In genomic region chr2:74472086-74472944, GRCh38 we compare ENCODE assay signal across 8 cellular contexts. TPM values are rescaled to one million over a fixed set of nuclear protein-coding genes. Genes with fewer than 3 reads are reported as not detected.
DNase-seq lines count a peak whose midpoint lies in the region; ATAC-seq lines count a peak whose summit lies in the region.

TSS of gene MRPL53 (minus strand) at chr2:74472680. CDS start at chr2:74472660, 20 bp downstream.

- H3K9me3 ChIP-seq in CD4-positive, alpha-beta memory T cell (ENCODE audit: control insufficient read depth in 1 of 2, low read length in 2 of 2): no peaks in the 10 kb centered on the region
- H3K9me3 ChIP-seq in effector memory CD4-positive, alpha-beta T cell (ENCODE audit: control insufficient read depth, low read length): no peaks in the 10 kb centered on the region

- POLR2A ChIA-PET in CD4-positive, alpha-beta memory T cell (lab: Charles Lee; ENCODE audit: partially characterized antibody): interaction anchor here (0.7 to 14.3 kb wide), 22 partner anchors 8 to 735 kb away, joined by 3 to 516 read pairs (median 4); partner anchors contain the start of genes AUP1, C2orf81, CCDC142 and DQX1
- POLR2A ChIA-PET in activated CD8-positive, alpha-beta memory T cell treated with anti-CD3 and anti-CD28 coated beads for 36 hours (lab: Charles Lee): interaction anchor here (1.0 to 2.6 kb wide), 5 partner anchors 10 to 57 kb away, joined by 3 to 13 read pairs (median 7); partner anchors contain the start of genes AUP1, CCDC142, HTRA2 and WBP1

- H3K4me3 ChIP-seq in CD4-positive, alpha-beta memory T cell (ENCODE audit: low read length in 2 of 2): peak within 1 kb of the TSS; percentile 67 to 84
- peak within 1 kb of the TSS; percentile 58 for H3K4me3 ChIP-seq in effector memory CD4-positive, alpha-beta T cell (ENCODE audit: insufficient read depth, low read depth, low read length, poor library complexity, severe bottlenecking)

- H3K27ac Mint-ChIP-seq in CD4-positive, alpha-beta memory T cell: peak within 1 kb of the TSS; percentile 97 to 100 (median 99)
- H3K27ac Mint-ChIP-seq in memory B cell: peak within 1 kb of the TSS; percentile 97

- peak within 1 kb of the TSS; percentile 96 to 99 (median 98) for H3K4me3 Mint-ChIP-seq in CD4-positive, alpha-beta memory T cell
- H3K4me3 Mint-ChIP-seq in memory B cell: peak within 1 kb of the TSS; percentile 96

- H3K9me3 Mint-ChIP-seq in CD4-positive, alpha-beta memory T cell: peaks cover 0 to 7% (median 0%) of the 10 kb centered on the region in 8 donors
- H3K9me3 Mint-ChIP-seq in memory B cell: no peaks in the 10 kb centered on the region

- peak; percentile 95 to 96 (median 95) for DNase-seq in CD4-positive, alpha-beta memory T cell
- DNase-seq in HK-2 (ENCODE audit: unreplicated experiment) (peak; percentile 94), NOMO-1 treated with DMSO at 0.1 percent for 48 hours (lab: John Stamatoyannopoulos, UW; ENCODE audit: unreplicated experiment) (peak; percentile 89), memory B cell (ENCODE audit: low spot score in 2 of 2) (peak; percentile 95 to 98)
- peak; percentile 91 to 96 (median 92) for DNase-seq in effector memory CD4-positive, alpha-beta T cell
- peak; percentile 96 for DNase-seq in stimulated activated CD8-positive, alpha-beta memory T cell treated with anti-CD3 and anti-CD28 coated beads, Interleukin-12 subunit alpha, Interleukin-12 subunit beta, amount 100 ng/mL, for 1 hour (ENCODE audit: low read depth)

- CTCF ChIA-PET in CD4-positive, alpha-beta memory T cell (lab: Charles Lee; ENCODE audit: partially characterized antibody): interaction anchor here (0.7 to 3.1 kb wide), 9 partner anchors 8 to 138 kb away, joined by 3 to 32 read pairs (median 4); partner anchors contain the start of genes CCDC142, INO80B, PCGF1 and TTC31
- CTCF ChIA-PET in activated CD8-positive, alpha-beta memory T cell treated with anti-CD3 and anti-CD28 coated beads for 36 hours (lab: Charles Lee): interaction anchor here (0.7 to 4.0 kb wide), 3 partner anchors 9 to 61 kb away, joined by 3 to 34 read pairs (median 7); partner anchors contain the start of genes AUP1, CCDC142, HTRA2 and TTC31

- ATAC-seq in GM19452 (IDR thresholded peaks at IDR 0.05; ENCODE audit: unreplicated experiment) (peak; percentile 82), memory B cell (ENCODE audit: low read depth) (peak; percentile 96)

- H3K27me3 Mint-ChIP-seq in CD4-positive, alpha-beta memory T cell: no peaks in the 10 kb centered on the region
- no peaks in the 10 kb centered on the region for H3K27me3 Mint-ChIP-seq in memory B cell

- peaks cover 9 to 40% (median 21%) of the 10 kb centered on the region in 4 donors for H3K4me1 Mint-ChIP-seq in CD4-positive, alpha-beta memory T cell
- peaks cover 13% of the 10 kb centered on the region for H3K4me1 Mint-ChIP-seq in memory B cell

- H3K36me3 ChIP-seq in CD4-positive, alpha-beta memory T cell (ENCODE audit: insufficient read depth, low read length): peaks cover 16% of the 10 kb centered on the region
- peaks cover 8% of the 10 kb centered on the region for H3K36me3 ChIP-seq in effector memory CD4-positive, alpha-beta T cell (ENCODE audit: control insufficient read depth, insufficient read depth, low read length)

- peaks cover 20 to 37% of the 10 kb centered on the region in 2 donors for H3K36me3 Mint-ChIP-seq in CD4-positive, alpha-beta memory T cell
- H3K36me3 Mint-ChIP-seq in memory B cell: peaks cover 7% of the 10 kb centered on the region

- H3K4me1 ChIP-seq in CD4-positive, alpha-beta memory T cell (ENCODE audit: insufficient read depth, low read length): peaks cover 20% of the 10 kb centered on the region
- H3K4me1 ChIP-seq in effector memory CD4-positive, alpha-beta T cell (ENCODE audit: control insufficient read depth, insufficient read depth, low read length, poor library complexity, severe bottlenecking): peaks cover 16% of the 10 kb centered on the region

- peak within 1 kb of the TSS; percentile 88 for H3K27ac ChIP-seq in CD4-positive, alpha-beta memory T cell (ENCODE audit: low read depth, low read length)
- peak within 1 kb of the TSS; percentile 81 for H3K27ac ChIP-seq in effector memory CD4-positive, alpha-beta T cell (ENCODE audit: insufficient read depth, low read length, poor library complexity, severe bottlenecking)

- intact Hi-C loops in CD4-positive, alpha-beta memory T cell (cut with micrococcal nuclease): loop anchor here (1.0 kb wide), 3 partner anchors 11 to 57 kb away; partner anchors contain the start of genes AUP1, HTRA2, TTC31 and WBP1

- H3K27me3 ChIP-seq in CD4-positive, alpha-beta memory T cell (ENCODE audit: insufficient read depth, low read length): no peaks in the 10 kb centered on the region
- no peaks in the 10 kb centered on the region for H3K27me3 ChIP-seq in effector memory CD4-positive, alpha-beta T cell (replicated peaks; ENCODE audit: control insufficient read depth, insufficient read depth, low read length, poor library complexity, severe bottlenecking)

RNA-seq across cellular contexts. Expression of gene MRPL53, which starts in this region (rescaled TPM):
- 10 to 100 TPM; 72.8 to 82.3 TPM for total RNA-seq in CD4-positive, alpha-beta memory T cell
- polyA plus RNA-seq in CD4-positive, alpha-beta memory T cell: 100 to 1,000 TPM in 1 of 2 donors, 10 to 100 TPM in 1; 96.5 to 120 TPM
- total RNA-seq in activated CD8-positive, alpha-beta memory T cell treated with anti-CD3 and anti-CD28 coated beads for 36 hours: 100 to 1,000 TPM; 116 to 120 TPM

Comparison
In these comparisons a context has a peak if more than half of its experiments do, and no peak if none do; other contexts are left out.
1. Peak in every context shown above with its lines: DNase-seq, ATAC-seq, H3K4me3 ChIP-seq and H3K27ac ChIP-seq.